In genomic region chr2:230661072-230661957, GRCh38 we compare ENCODE assay signal across 10 cellular contexts. TPM values are rescaled to one million over a fixed set of nuclear protein-coding genes. Genes with fewer than 3 reads are reported as not detected.
A peak's percentile ranks its signal among the peaks of the same experiment; 100 is the strongest.
DNase-seq lines count a peak whose midpoint lies in the region; ATAC-seq and TF ChIP-seq lines count a peak whose summit lies in the region.
"Had no signal": no experiment of that assay in that cellular context is flagged by ENCODE, and none has a peak within 500 bp of the region (broad histone marks: within the 10 kb centered on the region; RNA-seq: fewer than 3 reads in every experiment).

No MANE protein-coding gene starts in this region.

- peak; percentile 76 to 79 for DNase-seq in activated T-cell treated with anti-CD3 and anti-CD28 coated beads, Interleukin-2, amount 50 U/mL, for 48 hours
- peak; percentile 10 for DNase-seq in stimulated activated CD8-positive, alpha-beta memory T cell treated with anti-CD3 and anti-CD28 coated beads, Interleukin-12 subunit alpha, Interleukin-12 subunit beta, amount 100 ng/mL, for 4 hours (ENCODE audit: low read depth)
- DNase-seq in GF-D8 (lab: John Stamatoyannopoulos, UW) (no peak), BE2C (no peak), left ventricle myocardium superior (no peak), NCI-H82 (lab: John Stamatoyannopoulos, UW) (no peak)
- DNase-seq: foreskin melanocyte had no signal

- ATAC-seq in GM19351 (IDR thresholded peaks at IDR 0.05; ENCODE audit: unreplicated experiment): peak; percentile 28
- peak; percentile 59 for ATAC-seq in HG03354 (IDR thresholded peaks at IDR 0.05; ENCODE audit: poor library complexity, severe bottlenecking, unreplicated experiment)
- no peak for ATAC-seq in left ventricle myocardium superior
- ATAC-seq: HCT116 had no signal

- intact Hi-C loops in left ventricle myocardium superior (cut with micrococcal nuclease): no loop called here

- no peaks in the 10 kb centered on the region for H3K4me1 ChIP-seq in BE2C

- no peaks in the 10 kb centered on the region for H3K27me3 ChIP-seq in BE2C

- H3K4me3 ChIP-seq in BE2C (ENCODE audit: low read depth, low read length): no peak overlapping the region

- no peak for TF ChIP-seq CTCF in BE2C (IDR thresholded peaks at IDR 0.05; ENCODE audit: low read depth, low read length)

- no peaks in the 10 kb centered on the region for H3K36me3 ChIP-seq in BE2C

- no peaks in the 10 kb centered on the region for H3K9me3 ChIP-seq in BE2C

RNA-seq across cellular contexts. Expression of gene CAB39, which starts 51.3 kb away (rescaled TPM):
- polyA plus RNA-seq in BE2C (2012; ENCODE audit: insufficient read depth, insufficient read length, low read depth): 26.7 TPM
- 86.2 TPM for total RNA-seq in left ventricle myocardium superior

Comparison
In these comparisons a context has a peak if more than half of its experiments do, and no peak if none do; other contexts are left out.
1. DNase-seq: peak in activated T-cell treated with anti-CD3 and anti-CD28 coated beads, Interleukin-2, amount 50 U/mL, for 48 hours (2 of 2) and stimulated activated CD8-positive, alpha-beta memory T cell treated with anti-CD3 and anti-CD28 coated beads, Interleukin-12 subunit alpha, Interleukin-12 subunit beta, amount 100 ng/mL, for 4 hours (single experiment); none in GF-D8 (single experiment), BE2C (single experiment), left ventricle myocardium superior (single experiment) and NCI-H82 (single experiment).